Comparison of ENCODE assay signal across 8 cellular contexts in the genomic region with DNA sequence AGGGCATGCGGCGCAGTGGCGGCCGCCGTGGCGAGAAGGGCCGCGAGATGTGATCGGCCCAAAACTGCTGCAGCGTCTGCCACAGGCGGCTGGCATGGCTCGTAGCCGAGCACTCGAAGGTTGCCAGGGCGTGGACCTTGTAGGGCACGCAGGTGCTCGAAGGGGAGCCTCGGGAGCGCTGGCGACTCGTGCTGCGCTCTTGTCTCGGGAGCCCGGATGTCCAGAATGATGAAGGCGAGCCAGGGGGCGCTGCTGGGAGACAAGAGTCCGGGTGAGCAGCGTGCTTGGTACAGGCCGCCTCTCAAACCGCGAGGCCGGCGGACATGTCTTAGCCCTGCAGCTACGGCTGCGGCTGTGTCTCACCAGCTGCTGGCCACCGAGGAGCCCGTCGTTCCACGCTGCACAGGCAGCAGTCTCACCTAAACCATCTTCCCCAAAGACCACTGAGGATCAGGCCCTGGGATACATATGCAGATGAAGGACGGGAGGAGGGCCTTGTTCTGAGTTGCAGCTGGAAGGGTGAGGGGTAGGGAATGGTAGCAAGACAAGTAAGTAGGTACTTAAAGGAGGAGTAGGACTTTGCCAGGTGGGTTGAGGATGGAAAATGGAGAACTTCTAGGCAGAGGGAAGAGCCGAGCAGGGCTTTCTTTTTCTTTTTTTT. TPM values are rescaled to one million over a fixed set of nuclear protein-coding genes. Genes with fewer than 3 reads are reported as not detected.
DNase-seq lines count a peak whose midpoint lies in the region; ATAC-seq and TF ChIP-seq lines count a peak whose summit lies in the region.

No MANE protein-coding gene starts in this region.

- peaks cover 0 to 9% of the 10 kb centered on the region in 2 donors for H3K4me1 ChIP-seq in lung (ENCODE audit: control insufficient read depth in 2 of 2, insufficient read depth in 2 of 2, low read length in 2 of 2)

- CTCF ChIA-PET in activated CD4-positive, alpha-beta T cell treated with anti-CD3 and anti-CD28 coated beads, Interleukin-2, amount 10 ng/mL, durations not matched to agents 7 days and 5 days (lab: Charles Lee): interaction anchor here (1.3 to 5.1 kb wide), 4 partner anchors 10 to 17 kb away, joined by 4 to 31 read pairs (median 16); no protein-coding TSS in a partner anchor

- peaks cover 29% of the 10 kb centered on the region for H3K36me3 Mint-ChIP-seq in activated CD4-positive, alpha-beta T cell treated with anti-CD3 and anti-CD28 coated beads, Interleukin-2, amount 10 ng/mL, durations not matched to agents 7 days and 5 days (ENCODE audit: low read depth)

- TF ChIP-seq CTCF in lung (IDR thresholded peaks at IDR 0.05; ENCODE audit: control extremely low read depth, extremely low read depth): peak; percentile 14

- peaks cover 12% of the 10 kb centered on the region for H3K36me3 ChIP-seq in MG63
- H3K36me3 ChIP-seq in lung (ENCODE audit: control insufficient read depth in 2 of 2, insufficient read depth in 2 of 2, low read length in 2 of 2): no peaks in the 10 kb centered on the region

- H3K27ac ChIP-seq in lung (ENCODE audit: low read depth in 1 of 2, low read length in 1 of 2): peak overlapping the region in 1 of 2 donors; percentile 72

- no peaks in the 10 kb centered on the region for H3K9me3 Mint-ChIP-seq in activated CD4-positive, alpha-beta T cell treated with anti-CD3 and anti-CD28 coated beads, Interleukin-2, amount 10 ng/mL, durations not matched to agents 7 days and 5 days

- no peaks in the 10 kb centered on the region for H3K27me3 ChIP-seq in MG63
- H3K27me3 ChIP-seq in lung (ENCODE audit: control insufficient read depth, insufficient read depth): no peaks in the 10 kb centered on the region

- H3K27me3 Mint-ChIP-seq in activated CD4-positive, alpha-beta T cell treated with anti-CD3 and anti-CD28 coated beads, Interleukin-2, amount 10 ng/mL, durations not matched to agents 7 days and 5 days: no peaks in the 10 kb centered on the region

- POLR2A ChIA-PET in activated CD4-positive, alpha-beta T cell treated with anti-CD3 and anti-CD28 coated beads, Interleukin-2, amount 10 ng/mL, durations not matched to agents 7 days and 5 days (lab: Charles Lee): interaction anchor here (1.1 kb wide), 1 partner anchor 8 kb away, joined by 4 read pairs; no protein-coding TSS in a partner anchor

- in situ Hi-C loops in ACHN (cut with HindIII; ENCODE audit: low pct_ligation_motif_present, low pct_unique_long_range_greater_than_20kb, low sequenced_read_pairs): no loop called here

- H3K27ac Mint-ChIP-seq in activated CD4-positive, alpha-beta T cell treated with anti-CD3 and anti-CD28 coated beads, Interleukin-2, amount 10 ng/mL, durations not matched to agents 7 days and 5 days: peak overlapping the region; percentile 99

- peak overlapping the region; percentile 99 for H3K4me3 Mint-ChIP-seq in activated CD4-positive, alpha-beta T cell treated with anti-CD3 and anti-CD28 coated beads, Interleukin-2, amount 10 ng/mL, durations not matched to agents 7 days and 5 days

- 21 to 24% methylated on average over 41 of the region's 41 CpGs for WGBS in lung, 2 donors

- ATAC-seq in GM21447 (IDR thresholded peaks at IDR 0.05; ENCODE audit: unreplicated experiment) (peak; percentile 32), lung (ENCODE audit: insufficient read depth, low FRiP score) (peak; percentile 30)

- DNase-seq in C1 segment of cervical spinal cord (lab: John Stamatoyannopoulos, UW) (peak in 13 of 14 donors; percentile 34 to 75 (median 56)), MG63 (peak; percentile 61), dermis microvascular lymphatic vessel endothelial cell (ENCODE audit: low read depth in 2 of 2) (peak; percentile 10 to 76), lung (ENCODE audit: low spot score) (peak; percentile 79), ACHN (no peak)
- DNase-seq in activated CD4-positive, alpha-beta T cell treated with anti-CD3 and anti-CD28 coated beads, Interleukin-2, amount 10 ng/mL, durations not matched to agents 7 days and 5 days: peak; percentile 65
- peak; percentile 29 to 49 (median 32) for DNase-seq in stimulated activated CD4-positive, alpha-beta T cell treated with anti-CD3 and anti-CD28 coated beads, TNF-alpha, amount 100 ng/mL, for 4 hours (ENCODE audit: low read depth in 3 of 3)

- H3K4me1 Mint-ChIP-seq in activated CD4-positive, alpha-beta T cell treated with anti-CD3 and anti-CD28 coated beads, Interleukin-2, amount 10 ng/mL, durations not matched to agents 7 days and 5 days: peaks cover 37% of the 10 kb centered on the region

- no peaks in the 10 kb centered on the region for H3K9me3 ChIP-seq in MG63
- H3K9me3 ChIP-seq in lung (ENCODE audit: control insufficient read depth in 2 of 2, insufficient read depth in 1 of 2, low read length in 1 of 2): no peaks in the 10 kb centered on the region

- H3K4me3 ChIP-seq in MG63 (peak overlapping the region; percentile 93), lung (peak overlapping the region; percentile 77)

RNA-seq across cellular contexts. Expression of a gene that starts 1.7 kb away (rescaled TPM):
- not detected in 2 replicates for total RNA-seq in MG63 (2014; rRNA removed; shearing (Covaris generic); ENCODE audit: low replicate concordance)
- under 1 TPM; 0.35 to 0.44 TPM for total RNA-seq in activated CD4-positive, alpha-beta T cell treated with anti-CD3 and anti-CD28 coated beads, Interleukin-2, amount 10 ng/mL, durations not matched to agents 7 days and 5 days
- total RNA-seq in dermis microvascular lymphatic vessel endothelial cell (not detected in 2 replicates), lung (not detected)
- under 1 TPM; 0.10 to 0.22 TPM for polyA plus RNA-seq in lung

RNA-seq across cellular contexts. Expression of a gene that starts 19.6 kb away (rescaled TPM):
- 1,325 and 1,676 TPM in 2 replicates for total RNA-seq in MG63 (2014; rRNA removed; shearing (Covaris generic); ENCODE audit: low replicate concordance)
- total RNA-seq in activated CD4-positive, alpha-beta T cell treated with anti-CD3 and anti-CD28 coated beads, Interleukin-2, amount 10 ng/mL, durations not matched to agents 7 days and 5 days: 100 to 1,000 TPM; 369 to 418 TPM
- total RNA-seq in dermis microvascular lymphatic vessel endothelial cell: 518 and 522 TPM in 2 replicates
- total RNA-seq in lung: 100 to 1,000 TPM; 340 to 924 TPM
- polyA plus RNA-seq in lung: 100 to 1,000 TPM; 132 to 248 TPM

RNA-seq across cellular contexts. Expression of a gene that starts 53.5 kb away (rescaled TPM):
- total RNA-seq in MG63 (2014; rRNA removed; shearing (Covaris generic); ENCODE audit: low replicate concordance): 10.6 and 21.3 TPM in 2 replicates
- 10 to 100 TPM; 34.3 to 34.9 TPM for total RNA-seq in activated CD4-positive, alpha-beta T cell treated with anti-CD3 and anti-CD28 coated beads, Interleukin-2, amount 10 ng/mL, durations not matched to agents 7 days and 5 days
- 5.3 and 9.9 TPM in 2 replicates for total RNA-seq in dermis microvascular lymphatic vessel endothelial cell
- 10 to 100 TPM; 26.0 to 34.5 TPM for total RNA-seq in lung
- polyA plus RNA-seq in lung: 10 to 100 TPM in 1 of 2 donors, 1 to 10 TPM in 1; 6.7 to 15.0 TPM

RNA-seq across cellular contexts. Expression of a gene that starts 55.7 kb away (rescaled TPM):
- 45.4 and 70.6 TPM in 2 replicates for total RNA-seq in MG63 (2014; rRNA removed; shearing (Covaris generic); ENCODE audit: low replicate concordance)
- total RNA-seq in activated CD4-positive, alpha-beta T cell treated with anti-CD3 and anti-CD28 coated beads, Interleukin-2, amount 10 ng/mL, durations not matched to agents 7 days and 5 days: 100 to 1,000 TPM; 895 to 954 TPM
- total RNA-seq in dermis microvascular lymphatic vessel endothelial cell: 464 and 606 TPM in 2 replicates
- total RNA-seq in lung: 1,000 to 10,000 TPM in 1 of 2 donors, 100 to 1,000 TPM in 1; 422 to 1,791 TPM
- polyA plus RNA-seq in lung: 100 to 1,000 TPM; 185 to 189 TPM
